ENCODE assay signal across 8 cellular contexts in genomic region chr13:42047561-42048322, GRCh38. TPM values are rescaled to one million over a fixed set of nuclear protein-coding genes. Genes with fewer than 3 reads are reported as not detected.
DNase-seq lines count a peak whose midpoint lies in the region; ATAC-seq and TF ChIP-seq lines count a peak whose summit lies in the region.

No MANE protein-coding gene starts in this region.

- H3K36me3 Mint-ChIP-seq in activated T-helper 2 cell treated with anti-CD3 and anti-CD28 coated beads, Interferon-gamma antibody, Interleukin-2, Interleukin-4, amounts not matched to agents 10 μg/mL and 5 μg/mL and 100 μg/mL, durations not matched to agents 14 hours and 24 hours and 36 hours (ENCODE audit: low read depth): peaks cover 18% of the 10 kb centered on the region
- H3K36me3 Mint-ChIP-seq in neural crest cell (ENCODE audit: low read depth): no peaks in the 10 kb centered on the region

- H3K4me3 ChIP-seq in GM12875 (ENCODE audit: low read depth, low read length) (peak overlapping the region; percentile 86), foreskin fibroblast (ENCODE audit: low read depth in 1 of 2, low read length in 2 of 2) (peak overlapping the region; percentile 84 to 88), aorta (ENCODE audit: low read length in 2 of 2) (peak overlapping the region; percentile 55 to 98)

- 0 to 1% methylated on average over 50 of the region's 50 CpGs for WGBS in aorta, 2 donors

- peak overlapping the region; percentile 5 to 52 for H3K27ac ChIP-seq in aorta (ENCODE audit: low read depth in 1 of 2, low read length in 2 of 2)

- ATAC-seq in HG03039 (IDR thresholded peaks at IDR 0.05; ENCODE audit: unreplicated experiment): peak; percentile 11
- ATAC-seq in aorta (ENCODE audit: low FRiP score): peak; percentile 63

- H3K36me3 ChIP-seq in aorta (ENCODE audit: control insufficient read depth in 1 of 2, insufficient read depth in 2 of 2, low read length in 1 of 2): no peaks in the 10 kb centered on the region

- no peaks in the 10 kb centered on the region for H3K9me3 Mint-ChIP-seq in activated T-helper 2 cell treated with anti-CD3 and anti-CD28 coated beads, Interferon-gamma antibody, Interleukin-2, Interleukin-4, amounts not matched to agents 10 μg/mL and 5 μg/mL and 100 μg/mL, durations not matched to agents 14 hours and 24 hours and 36 hours
- no peaks in the 10 kb centered on the region for H3K9me3 Mint-ChIP-seq in neural crest cell

- intact Hi-C loops in activated T-helper 2 cell treated with anti-CD3 and anti-CD28 coated beads, Interferon-gamma antibody, Interleukin-2, Interleukin-4, amounts not matched to agents 10 μg/mL and 5 μg/mL and 100 μg/mL, durations not matched to agents 14 hours and 24 hours and 36 hours (cut with micrococcal nuclease): loop anchor here (1.0 to 10.0 kb wide), 7 partner anchors 7 to 733 kb away; partner anchors contain the start of genes AKAP11, NAA16, RGCC and VWA8
- intact Hi-C loops in aorta (cut with DNase I): loop anchor here in 1 of 2 donors (5.0 to 10.0 kb wide), 3 partner anchors 60 to 383 kb away; no protein-coding TSS in a partner anchor

- peak overlapping the region; percentile 85 for H3K4me3 Mint-ChIP-seq in activated T-helper 2 cell treated with anti-CD3 and anti-CD28 coated beads, Interferon-gamma antibody, Interleukin-2, Interleukin-4, amounts not matched to agents 10 μg/mL and 5 μg/mL and 100 μg/mL, durations not matched to agents 14 hours and 24 hours and 36 hours (ENCODE audit: low read depth)
- H3K4me3 Mint-ChIP-seq in neural crest cell: peak overlapping the region; percentile 92

- peaks cover 3% of the 10 kb centered on the region for H3K27me3 Mint-ChIP-seq in activated T-helper 2 cell treated with anti-CD3 and anti-CD28 coated beads, Interferon-gamma antibody, Interleukin-2, Interleukin-4, amounts not matched to agents 10 μg/mL and 5 μg/mL and 100 μg/mL, durations not matched to agents 14 hours and 24 hours and 36 hours (ENCODE audit: low read depth)
- peaks cover 13% of the 10 kb centered on the region for H3K27me3 Mint-ChIP-seq in neural crest cell (ENCODE audit: low read depth)

- peak overlapping the region; percentile 36 for H3K27ac Mint-ChIP-seq in activated T-helper 2 cell treated with anti-CD3 and anti-CD28 coated beads, Interferon-gamma antibody, Interleukin-2, Interleukin-4, amounts not matched to agents 10 μg/mL and 5 μg/mL and 100 μg/mL, durations not matched to agents 14 hours and 24 hours and 36 hours
- peak overlapping the region; percentile 58 for H3K27ac Mint-ChIP-seq in neural crest cell (ENCODE audit: unreplicated experiment)

- TF ChIP-seq CTCF in GM12875 (IDR thresholded peaks at IDR 0.05; ENCODE audit: borderline replicate concordance, insufficient read depth, low read depth, low read length) (no peak), foreskin fibroblast (IDR thresholded peaks at IDR 0.05; ENCODE audit: low read depth, low read length) (no peak), neural crest cell (conservative IDR thresholded peaks at IDR 0.05) (no peak)

- no peaks in the 10 kb centered on the region for H3K9me3 ChIP-seq in aorta (ENCODE audit: control insufficient read depth, low read length)

- no peaks in the 10 kb centered on the region for H3K27me3 ChIP-seq in aorta (ENCODE audit: control insufficient read depth in 1 of 2, insufficient read depth in 2 of 2, low read length in 1 of 2)

- H3K4me1 ChIP-seq in aorta (ENCODE audit: control insufficient read depth in 1 of 2, insufficient read depth in 2 of 2, low read length in 2 of 2): no peaks in the 10 kb centered on the region

- peaks cover 24% of the 10 kb centered on the region for H3K4me1 Mint-ChIP-seq in activated T-helper 2 cell treated with anti-CD3 and anti-CD28 coated beads, Interferon-gamma antibody, Interleukin-2, Interleukin-4, amounts not matched to agents 10 μg/mL and 5 μg/mL and 100 μg/mL, durations not matched to agents 14 hours and 24 hours and 36 hours (ENCODE audit: low read depth)
- H3K4me1 Mint-ChIP-seq in neural crest cell: peaks cover 20% of the 10 kb centered on the region

- peak; percentile 46 for DNase-seq in A172 (ENCODE audit: low spot score)
- DNase-seq in NCI-H69 (lab: John Stamatoyannopoulos, UW): peak; percentile 82
- peak; percentile 20 for DNase-seq in activated T-helper 2 cell treated with anti-CD3 and anti-CD28 coated beads, Interferon-gamma antibody, Interleukin-2, Interleukin-4, amounts not matched to agents 10 μg/mL and 5 μg/mL and 100 μg/mL, durations not matched to agents 14 hours and 24 hours and 36 hours (ENCODE audit: low spot score)
- peak; percentile 72 to 88 for DNase-seq in foreskin fibroblast
- DNase-seq in neural crest cell (ENCODE audit: low read depth, low spot score): peak; percentile 37
- DNase-seq in aorta: peak in 1 of 2 donors; percentile 51

RNA-seq across cellular contexts. Expression of gene DGKH, which starts 0.7 kb away (rescaled TPM):
- 3.8 and 5.3 TPM in 2 replicates for total RNA-seq in A172 (2014; rRNA removed; shearing (Covaris generic))
- total RNA-seq in activated T-helper 2 cell treated with anti-CD3 and anti-CD28 coated beads, Interferon-gamma antibody, Interleukin-2, Interleukin-4, amounts not matched to agents 10 μg/mL and 5 μg/mL and 100 μg/mL, durations not matched to agents 14 hours and 24 hours and 36 hours: 13.7 and 15.1 TPM in 2 replicates
- total RNA-seq in neural crest cell: 10.0 and 12.4 TPM in 2 replicates
- 10 to 100 TPM; 28.9 to 32.8 TPM for total RNA-seq in aorta
- 1 to 10 TPM in 1 of 2 donors, under 1 TPM in 1; 0.88 to 3.9 TPM for polyA plus RNA-seq in aorta
